ENCODE assay signal across 26 cellular contexts in the genomic region with DNA sequence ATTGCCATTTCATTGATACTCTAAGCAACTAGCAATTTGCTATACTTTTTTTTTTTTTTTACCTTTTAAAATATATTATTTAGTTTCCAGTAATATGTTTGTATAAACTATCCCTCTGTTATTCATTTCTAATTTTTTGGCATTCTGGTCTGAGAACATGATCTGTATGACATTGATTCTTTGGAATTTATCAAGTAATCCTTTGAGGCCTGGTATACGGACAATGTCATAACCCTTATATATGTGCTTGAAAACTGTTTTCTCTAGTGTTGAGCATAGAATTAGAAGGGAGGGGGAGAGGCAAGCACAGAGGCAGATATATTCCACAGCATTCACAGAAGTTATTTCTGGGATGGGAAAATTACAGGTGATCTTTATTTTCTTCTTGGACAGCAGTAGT.
"Had no signal": no experiment of that assay in that cellular context is flagged by ENCODE, and none has a peak within 500 bp of the region (broad histone marks: within the 10 kb centered on the region; RNA-seq: fewer than 3 reads in every experiment).

No MANE protein-coding gene starts in this region.

- H3K4me1 ChIP-seq: left lung, lower lobe of right lung, pancreas, prostate gland, tibial nerve, uterus had no signal

- H3K27me3 ChIP-seq: uterus had no signal

- H3K27ac Mint-ChIP-seq: mesothelial cell of epicardium; natural killer cell; stimulated activated memory B cell treated with anti-CD40 and anti-IgM and Interleukin-4, amounts not matched to agents 10 μg/mL and 1 μg/mL and 100 μg/mL, for 72 hours; stimulated activated naive CD8-positive, alpha-beta T cell treated with anti-CD3 and anti-CD28 coated beads, Interleukin-15, amount 100 ng/mL, for 72 hours; type B pancreatic cell had no signal

- H3K4me3 ChIP-seq: left lung, lower lobe of right lung, pancreas, prostate gland, sigmoid colon, smooth muscle cell, tibial nerve, uterus had no signal

- H3K27ac ChIP-seq: left lung, lower lobe of right lung, pancreas, prostate gland, sigmoid colon, tibial nerve, uterus had no signal

- H3K36me3 ChIP-seq: left lung, lower lobe of right lung, pancreas, prostate gland, sigmoid colon, tibial nerve, uterus had no signal

- DNase-seq: hippocampal formation; kidney; left colon; left lung; lower lobe of right lung; mesendoderm; naive B cell; natural killer cell; pancreas; posterior cingulate gyrus; retina; right cardiac atrium; sigmoid colon; stimulated activated CD4-positive, alpha-beta T cell treated with anti-CD3 and anti-CD28 coated beads, Interleukin-1b, Interleukin-23, amount 100 ng/mL, for 48 hours; stimulated activated CD4-positive, alpha-beta T cell treated with anti-CD3 and anti-CD28 coated beads, Interleukin-2, amount 100 ng/mL, for 48 hours; stimulated activated CD4-positive, alpha-beta T cell treated with anti-CD3 and anti-CD28 coated beads, Interleukin-4, amount 100 ng/mL, for 4 hours; stimulated activated CD8-positive, alpha-beta memory T cell treated with anti-CD3 and anti-CD28 coated beads, Interleukin-4, amount 100 ng/mL, for 48 hours; stimulated activated naive CD4-positive, alpha-beta T cell treated with Interleukin-2 at 50 U/mL for 16 hours; stimulated activated naive CD8-positive, alpha-beta T cell treated with anti-CD3 and anti-CD28 coated beads, Interleukin-15, amount 100 ng/mL, for 72 hours; uterus had no signal

- H3K36me3 Mint-ChIP-seq: mesothelial cell of epicardium; naive B cell; natural killer cell; stimulated activated memory B cell treated with anti-CD40 and anti-IgM and Interleukin-4, amounts not matched to agents 10 μg/mL and 1 μg/mL and 100 μg/mL, for 72 hours; type B pancreatic cell had no signal

- H3K4me2 ChIP-seq: smooth muscle cell had no signal

- H3K9me3 Mint-ChIP-seq: natural killer cell; stimulated activated memory B cell treated with anti-CD40 and anti-IgM and Interleukin-4, amounts not matched to agents 10 μg/mL and 1 μg/mL and 100 μg/mL, for 72 hours; stimulated activated naive CD8-positive, alpha-beta T cell treated with anti-CD3 and anti-CD28 coated beads, Interleukin-15, amount 100 ng/mL, for 72 hours; type B pancreatic cell had no signal

- H3K9me3 ChIP-seq: left lung, lower lobe of right lung, pancreas, prostate gland, sigmoid colon, tibial nerve, uterus had no signal

- H3K4me3 Mint-ChIP-seq: mesothelial cell of epicardium; naive B cell; natural killer cell; stimulated activated memory B cell treated with anti-CD40 and anti-IgM and Interleukin-4, amounts not matched to agents 10 μg/mL and 1 μg/mL and 100 μg/mL, for 72 hours; stimulated activated naive CD8-positive, alpha-beta T cell treated with anti-CD3 and anti-CD28 coated beads, Interleukin-15, amount 100 ng/mL, for 72 hours; type B pancreatic cell had no signal
